In the genomic region with DNA sequence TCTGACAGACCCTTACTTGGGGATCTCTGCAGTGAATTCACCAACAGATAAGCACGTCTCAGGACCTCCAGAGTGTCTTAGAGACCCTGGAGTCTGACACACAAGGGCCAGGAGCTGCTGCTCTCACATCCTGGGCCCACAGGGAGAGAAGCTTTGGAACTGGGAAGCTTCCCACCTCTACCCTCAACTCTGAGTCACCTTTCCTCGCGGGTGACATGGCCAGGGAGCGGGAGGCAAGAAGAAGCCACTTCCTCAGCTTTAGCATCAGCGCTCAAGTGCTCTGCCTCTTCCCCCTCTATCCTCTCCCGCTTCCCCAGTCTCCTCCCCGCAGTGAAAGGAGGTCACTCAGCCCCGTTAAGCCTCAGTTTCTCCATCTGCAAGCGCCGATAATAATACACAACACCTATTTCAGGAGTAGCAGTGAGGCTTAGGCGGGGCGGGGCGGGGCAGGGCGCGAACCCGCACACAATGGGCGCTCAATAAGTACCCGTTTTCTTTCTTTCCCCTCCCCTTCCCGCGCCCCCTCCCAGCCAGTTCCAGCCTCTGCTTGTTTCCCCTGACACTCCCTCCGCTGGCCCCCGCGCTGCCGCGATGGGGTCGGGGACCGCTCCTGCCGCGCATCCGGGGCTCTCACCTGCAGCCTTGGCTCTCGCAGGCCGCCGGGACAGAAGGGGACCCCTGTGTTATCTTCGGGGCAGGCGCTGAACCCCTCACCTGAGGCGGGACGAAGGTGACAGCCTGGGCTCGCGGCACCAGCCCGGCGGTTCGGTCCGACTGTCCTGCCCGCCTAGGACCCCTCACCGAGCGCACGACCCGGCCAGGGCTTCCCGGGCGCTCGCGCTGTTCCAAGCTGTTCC, we compare ENCODE assay signal across 8 cellular contexts. TPM values are rescaled to one million over a fixed set of nuclear protein-coding genes. Genes with fewer than 3 reads are reported as not detected.
DNase-seq lines count a peak whose midpoint lies in the region; ATAC-seq and TF ChIP-seq lines count a peak whose summit lies in the region.

No MANE protein-coding gene starts in this region.

- no peaks in the 10 kb centered on the region for H3K9me3 ChIP-seq in endocrine pancreas (ENCODE audit: control insufficient read depth, low read length)

- H3K9me3 Mint-ChIP-seq in WTC11, result no peaks in the 10 kb centered on the region
- H3K9me3 Mint-ChIP-seq in nephron progenitor cell, result no peaks in the 10 kb centered on the region

- no peak overlapping the region for H3K27ac Mint-ChIP-seq in WTC11
- no peak overlapping the region for H3K27ac Mint-ChIP-seq in nephron progenitor cell

- CTCF ChIA-PET in WTC11 (lab: Charles Lee), result interaction anchor here (0.5 to 3.7 kb wide), 27 partner anchors 10 to 678 kb away, joined by 3 to 31 read pairs (median 4); no protein-coding TSS in a partner anchor

- POLR2A ChIA-PET in WTC11 (lab: Charles Lee), result interaction anchor here (0.6 to 0.9 kb wide), 2 partner anchors 69 to 124 kb away, joined by 3 to 4 read pairs; no protein-coding TSS in a partner anchor

- no peaks in the 10 kb centered on the region for H3K27me3 ChIP-seq in endocrine pancreas (ENCODE audit: control insufficient read depth, insufficient read depth, low read length)

- H3K4me3 ChIP-seq in GM12865 (ENCODE audit: low read depth, low read length) (peak overlapping the region; percentile 72), endocrine pancreas (ENCODE audit: control insufficient read depth, insufficient read depth, low read length) (no peak overlapping the region)

- TF ChIP-seq CTCF in GM12865 (IDR thresholded peaks at IDR 0.05; ENCODE audit: insufficient read depth, low read depth, low read length, missing control alignments) (no peak), WTC11 (IDR thresholded peaks at IDR 0.05) (no peak), nephron progenitor cell (IDR thresholded peaks at IDR 0.05) (no peak)

- peaks cover 8% of the 10 kb centered on the region for H3K4me1 Mint-ChIP-seq in WTC11
- peaks cover 42% of the 10 kb centered on the region for H3K4me1 Mint-ChIP-seq in nephron progenitor cell

- no peak for DNase-seq in GM12865 (ENCODE audit: low read depth)
- peak; percentile 59 for DNase-seq in WTC11 (ENCODE audit: low spot score)
- peak; percentile 55 for DNase-seq in nephron progenitor cell
- DNase-seq in DMS 273 (lab: John Stamatoyannopoulos, UW; ENCODE audit: unreplicated experiment), result no peak
- no peak for DNase-seq in GF-D8 (lab: John Stamatoyannopoulos, UW)

- no peaks in the 10 kb centered on the region for H3K36me3 Mint-ChIP-seq in WTC11
- H3K36me3 Mint-ChIP-seq in nephron progenitor cell (ENCODE audit: low read depth), result no peaks in the 10 kb centered on the region

- peak overlapping the region; percentile 68 for H3K4me3 Mint-ChIP-seq in WTC11
- peak overlapping the region; percentile 74 for H3K4me3 Mint-ChIP-seq in nephron progenitor cell

- H3K9ac ChIP-seq in endocrine pancreas (ENCODE audit: control insufficient read depth, insufficient read depth, low read length), result peak overlapping the region; percentile 40

- no peaks in the 10 kb centered on the region for H3K36me3 ChIP-seq in endocrine pancreas (ENCODE audit: control insufficient read depth, insufficient read depth, low read length)

- no peaks in the 10 kb centered on the region for H3K4me1 ChIP-seq in endocrine pancreas (ENCODE audit: control insufficient read depth, insufficient read depth, low read length)

- H3K27me3 Mint-ChIP-seq in WTC11 (ENCODE audit: low read depth) (peaks cover 39% of the 10 kb centered on the region), nephron progenitor cell (ENCODE audit: low read depth, poor library complexity) (peaks cover 56% of the 10 kb centered on the region)

- ATAC-seq in HG03460 (IDR thresholded peaks at IDR 0.05; ENCODE audit: unreplicated experiment) (peak; percentile 22), WTC11 (peak; percentile 3), HG02981 (IDR thresholded peaks at IDR 0.05; ENCODE audit: unreplicated experiment) (no peak)

TF ChIP-seq in WTC11, 78 proteins besides CTCF, POLR2A, EP300 and RAD21:
- TF ChIP-seq ZNF121 (CRISPR knock-in tag; IDR thresholded peaks at IDR 0.05) (no peak), HMGXB4 (CRISPR knock-in tag; IDR thresholded peaks at IDR 0.05) (0 out of 2 replicates have a peak, but pooled peaks have one; percentile 12), NFE2L1 (CRISPR knock-in tag; IDR thresholded peaks at IDR 0.05) (no peak), TP53 (CRISPR knock-in tag; IDR thresholded peaks at IDR 0.05) (peak; percentile 8; the same call in 1 of the 2 replicates)
- TF ChIP-seq, protein P1, sequence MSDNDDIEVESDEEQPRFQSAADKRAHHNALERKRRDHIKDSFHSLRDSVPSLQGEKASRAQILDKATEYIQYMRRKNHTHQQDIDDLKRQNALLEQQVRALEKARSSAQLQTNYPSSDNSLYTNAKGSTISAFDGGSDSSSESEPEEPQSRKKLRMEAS (CRISPR knock-in tag; IDR thresholded peaks at IDR 0.05), result no peak

RNA-seq across cellular contexts. Expression of gene GDPD5, which starts 0.9 kb away (rescaled TPM):
- 4.7 to 12.2 TPM (median 5.3 TPM) in 3 replicates for total RNA-seq in WTC11 (2021)

RNA-seq across cellular contexts. Expression of gene SERPINH1, which starts 37.2 kb away (rescaled TPM):
- 411 to 478 TPM (median 473 TPM) in 3 replicates for total RNA-seq in WTC11 (2021)

Comparison
In these comparisons a context has a peak if more than half of its experiments do, and no peak if none do; other contexts are left out.
1. DNase-seq: peak in WTC11 (single experiment) and nephron progenitor cell (single experiment); none in GM12865 (single experiment), DMS 273 (single experiment) and GF-D8 (single experiment).